25 cellular contexts compared by ENCODE assay signal in genomic region chr3:137769321-137770065, GRCh38. TPM values are rescaled to one million over a fixed set of nuclear protein-coding genes. Genes with fewer than 3 reads are reported as not detected.
A peak's percentile ranks its signal among the peaks of the same experiment; 100 is the strongest.
DNase-seq lines count a peak whose midpoint lies in the region; ATAC-seq and TF ChIP-seq lines count a peak whose summit lies in the region.
"Had no signal": no experiment of that assay in that cellular context is flagged by ENCODE, and none has a peak within 500 bp of the region (broad histone marks: within the 10 kb centered on the region; RNA-seq: fewer than 3 reads in every experiment).

No MANE protein-coding gene starts in this region.

- H3K4me3 Mint-ChIP-seq in GM23338: peak overlapping the region; percentile 83
- peak overlapping the region; percentile 81 for H3K4me3 Mint-ChIP-seq in glutamatergic neuron (ENCODE audit: unreplicated experiment)
- H3K4me3 Mint-ChIP-seq in neural progenitor cell: peak overlapping the region; percentile 46

- H3K27ac ChIP-seq in GM23338 (ENCODE audit: low read depth): no peak overlapping the region
- no peak overlapping the region for H3K27ac ChIP-seq in neural progenitor cell
- H3K27ac ChIP-seq: colonic mucosa, left lung, skin epidermis had no signal

- H3K4me1 Mint-ChIP-seq in GM23338 (peaks cover 70% of the 10 kb centered on the region), glutamatergic neuron (ENCODE audit: low read depth, unreplicated experiment) (peaks cover 12% of the 10 kb centered on the region), neural progenitor cell (peaks cover 46% of the 10 kb centered on the region)

- H3K27ac Mint-ChIP-seq in GM23338 (no peak overlapping the region), glutamatergic neuron (ENCODE audit: unreplicated experiment) (no peak overlapping the region), neural progenitor cell (no peak overlapping the region)
- H3K27ac Mint-ChIP-seq: CD4-positive, CD25-positive, alpha-beta regulatory T cell; progenitor cell of endocrine pancreas; T-cell had no signal

- no peaks in the 10 kb centered on the region; the same call in 2 of the 3 replicates for H3K9me3 Mint-ChIP-seq in GM23338
- H3K9me3 Mint-ChIP-seq in glutamatergic neuron (ENCODE audit: unreplicated experiment): peaks cover 14% of the 10 kb centered on the region
- peaks cover 2% of the 10 kb centered on the region for H3K9me3 Mint-ChIP-seq in neural progenitor cell
- H3K9me3 Mint-ChIP-seq: T-cell had no signal

- no peaks in the 10 kb centered on the region for H4K20me1 ChIP-seq in GM23338 (replicated peaks; ENCODE audit: insufficient read depth)
- H4K20me1 ChIP-seq in neural progenitor cell (ENCODE audit: low read depth): peaks cover 86% of the 10 kb centered on the region

- H2AFZ ChIP-seq in GM23338: no peak overlapping the region
- no peak overlapping the region for H2AFZ ChIP-seq in neural progenitor cell (replicated peaks)

- H3K36me3 Mint-ChIP-seq in GM23338 (ENCODE audit: low read depth) (no peaks in the 10 kb centered on the region; the same call in 2 of the 3 replicates), glutamatergic neuron (ENCODE audit: unreplicated experiment) (peaks cover 4% of the 10 kb centered on the region), neural progenitor cell (no peaks in the 10 kb centered on the region)
- H3K36me3 Mint-ChIP-seq: CD4-positive, CD25-positive, alpha-beta regulatory T cell; T-cell had no signal

- H3K9me3 ChIP-seq in neural progenitor cell (ENCODE audit: low read depth) (no peaks in the 10 kb centered on the region), BE2C (no peaks in the 10 kb centered on the region)
- H3K9me3 ChIP-seq: colonic mucosa, left lung had no signal

- no peak overlapping the region for H3K9ac ChIP-seq in neural progenitor cell

- H3K27me3 Mint-ChIP-seq in GM23338 (ENCODE audit: insufficient read depth, low read depth, poor library complexity): peaks cover 100% of the 10 kb centered on the region
- H3K27me3 Mint-ChIP-seq in glutamatergic neuron (ENCODE audit: unreplicated experiment): peaks cover 44% of the 10 kb centered on the region
- H3K27me3 Mint-ChIP-seq in neural progenitor cell (ENCODE audit: insufficient read depth, low read depth): peaks cover 89% of the 10 kb centered on the region

- H3K4me3 ChIP-seq in GM23338: peak overlapping the region; percentile 49
- peak overlapping the region; percentile 40 for H3K4me3 ChIP-seq in neural progenitor cell
- H3K4me3 ChIP-seq in BE2C (ENCODE audit: low read depth, low read length): no peak overlapping the region
- H3K4me3 ChIP-seq: colonic mucosa, left lung had no signal

- H3K27me3 ChIP-seq in GM23338 (ENCODE audit: insufficient read depth): peaks cover 99% of the 10 kb centered on the region
- peaks cover 100% of the 10 kb centered on the region for H3K27me3 ChIP-seq in neural progenitor cell
- H3K27me3 ChIP-seq in BE2C: peaks cover 99% of the 10 kb centered on the region

- H3K79me2 ChIP-seq in GM23338 (replicated peaks; ENCODE audit: insufficient read depth): no peaks in the 10 kb centered on the region
- no peaks in the 10 kb centered on the region for H3K79me2 ChIP-seq in neural progenitor cell (ENCODE audit: low read depth)

- ATAC-seq in GM23338: no peak
- ATAC-seq: T-cell had no signal

- H3F3A ChIP-seq in GM23338 (replicated peaks; ENCODE audit: low read depth) (peaks cover 38% of the 10 kb centered on the region), neural progenitor cell (ENCODE audit: low read depth) (peaks cover 51% of the 10 kb centered on the region)

- no peaks in the 10 kb centered on the region for H3K9me2 ChIP-seq in GM23338 (ENCODE audit: insufficient read depth)

- H3K4me1 ChIP-seq in GM23338 (ENCODE audit: insufficient read depth) (peaks cover 73% of the 10 kb centered on the region), neural progenitor cell (peaks cover 68% of the 10 kb centered on the region), BE2C (no peaks in the 10 kb centered on the region)
- H3K4me1 ChIP-seq: colonic mucosa had no signal

- H3K4me2 ChIP-seq in GM23338: peak overlapping the region; percentile 82
- peak overlapping the region; percentile 78 for H3K4me2 ChIP-seq in neural progenitor cell

- peak; percentile 20 for DNase-seq in ELF-1 (ENCODE audit: low read depth, low spot score)
- peak; percentile 61 for DNase-seq in GM23338 (ENCODE audit: low spot score)
- no peak for DNase-seq in glutamatergic neuron
- peak; percentile 39 for DNase-seq in neural progenitor cell (ENCODE audit: low spot score)
- no peak for DNase-seq in A172 (ENCODE audit: low spot score)
- no peak for DNase-seq in OCI-M2 (lab: John Stamatoyannopoulos, UW; ENCODE audit: unreplicated experiment)
- no peak for DNase-seq in BE2C
- DNase-seq: activated effector memory CD4-positive, alpha-beta T cell treated with anti-CD3 and anti-CD28 coated beads, Interleukin-2, amount 50 U/mL, for 16 hours; CD4-positive, CD25-positive, alpha-beta regulatory T cell; colonic mucosa; DMS 273 treated with DMSO at 0.1 percent for 48 hours; GDM1; Kasumi-1; NCI-H2029; NCI-H226; NCI-H774; SHP77 treated with DMSO at 0.1 percent for 48 hours; stimulated activated CD4-positive, alpha-beta T cell treated with anti-CD3 and anti-CD28 coated beads, Interleukin-1b, Interleukin-23, amount 100 ng/mL, for 48 hours; T-cell had no signal

- TF ChIP-seq CTCF in GM23338 (conservative IDR thresholded peaks at IDR 0.05; ENCODE audit: low read depth in 2 of 2) (no peak), glutamatergic neuron (IDR thresholded peaks at IDR 0.05; ENCODE audit: partially characterized antibody, unreplicated experiment) (no peak), neural progenitor cell (IDR thresholded peaks at IDR 0.05) (no peak), BE2C (IDR thresholded peaks at IDR 0.05; ENCODE audit: low read depth, low read length) (no peak)

- H3K36me3 ChIP-seq in GM23338 (ENCODE audit: insufficient read depth) (no peaks in the 10 kb centered on the region), neural progenitor cell (no peaks in the 10 kb centered on the region), BE2C (no peaks in the 10 kb centered on the region)
- H3K36me3 ChIP-seq: colonic mucosa, left lung had no signal

TF ChIP-seq in GM23338, 12 proteins besides CTCF, POLR2A, EP300 and RAD21:
- no peak for TF ChIP-seq NANOG (IDR thresholded peaks at IDR 0.05; ENCODE audit: borderline replicate concordance)
- no peak for TF ChIP-seq JUNB (IDR thresholded peaks at IDR 0.05; ENCODE audit: unreplicated experiment)
- no peak for TF ChIP-seq EZH2phosphoT487 (IDR thresholded peaks at IDR 0.05; ENCODE audit: unreplicated experiment)
- TF ChIP-seq, protein P1, sequence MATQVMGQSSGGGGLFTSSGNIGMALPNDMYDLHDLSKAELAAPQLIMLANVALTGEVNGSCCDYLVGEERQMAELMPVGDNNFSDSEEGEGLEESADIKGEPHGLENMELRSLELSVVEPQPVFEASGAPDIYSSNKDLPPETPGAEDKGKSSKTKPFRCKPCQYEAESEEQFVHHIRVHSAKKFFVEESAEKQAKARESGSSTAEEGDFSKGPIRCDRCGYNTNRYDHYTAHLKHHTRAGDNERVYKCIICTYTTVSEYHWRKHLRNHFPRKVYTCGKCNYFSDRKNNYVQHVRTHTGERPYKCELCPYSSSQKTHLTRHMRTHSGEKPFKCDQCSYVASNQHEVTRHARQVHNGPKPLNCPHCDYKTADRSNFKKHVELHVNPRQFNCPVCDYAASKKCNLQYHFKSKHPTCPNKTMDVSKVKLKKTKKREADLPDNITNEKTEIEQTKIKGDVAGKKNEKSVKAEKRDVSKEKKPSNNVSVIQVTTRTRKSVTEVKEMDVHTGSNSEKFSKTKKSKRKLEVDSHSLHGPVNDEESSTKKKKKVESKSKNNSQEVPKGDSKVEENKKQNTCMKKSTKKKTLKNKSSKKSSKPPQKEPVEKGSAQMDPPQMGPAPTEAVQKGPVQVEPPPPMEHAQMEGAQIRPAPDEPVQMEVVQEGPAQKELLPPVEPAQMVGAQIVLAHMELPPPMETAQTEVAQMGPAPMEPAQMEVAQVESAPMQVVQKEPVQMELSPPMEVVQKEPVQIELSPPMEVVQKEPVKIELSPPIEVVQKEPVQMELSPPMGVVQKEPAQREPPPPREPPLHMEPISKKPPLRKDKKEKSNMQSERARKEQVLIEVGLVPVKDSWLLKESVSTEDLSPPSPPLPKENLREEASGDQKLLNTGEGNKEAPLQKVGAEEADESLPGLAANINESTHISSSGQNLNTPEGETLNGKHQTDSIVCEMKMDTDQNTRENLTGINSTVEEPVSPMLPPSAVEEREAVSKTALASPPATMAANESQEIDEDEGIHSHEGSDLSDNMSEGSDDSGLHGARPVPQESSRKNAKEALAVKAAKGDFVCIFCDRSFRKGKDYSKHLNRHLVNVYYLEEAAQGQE (IDR thresholded peaks at IDR 0.05; ENCODE audit: unreplicated experiment): no peak
- TF ChIP-seq POLR2AphosphoS5 (IDR thresholded peaks at IDR 0.05; ENCODE audit: low read depth): no peak
- peak; percentile 93 for TF ChIP-seq EZH2 (IDR thresholded peaks at IDR 0.05; ENCODE audit: low read depth, unreplicated experiment)
- no peak for TF ChIP-seq ZNF331 (CRISPR knock-in tag; IDR thresholded peaks at IDR 0.05; ENCODE audit: low read depth)
- TF ChIP-seq CREB1 (CRISPR knock-in tag; IDR thresholded peaks at IDR 0.05; ENCODE audit: low read depth): no peak

RNA-seq across cellular contexts. Expression of gene SOX14, which starts 5.4 kb away (rescaled TPM):
- total RNA-seq in GM23338 (2014; rRNA removed; shearing (Covaris generic)): 0.23 TPM in 1 of 2 replicates, not detected in the other
- 0.39 TPM in 1 of 2 replicates, not detected in the other for polyA plus RNA-seq in GM23338 (2016; fragmentation: Nextera tagmentation; extraction: Ambion mirVana)
- total RNA-seq in glutamatergic neuron (ENCODE audit: unreplicated experiment) (not detected), neural progenitor cell (ENCODE audit: low replicate concordance) (not detected in 2 replicates)
- total RNA-seq in A172 (2014; rRNA removed; shearing (Covaris generic)): not detected in 2 replicates
- not detected for polyA plus RNA-seq in BE2C (2012; ENCODE audit: insufficient read depth, insufficient read length, low read depth)
- total RNA-seq: bronchial epithelial cell; CD4-positive, CD25-positive, alpha-beta regulatory T cell; colonic mucosa; fibroblast of lung; left lung; progenitor cell of endocrine pancreas; T-cell had no signal
- polyA plus RNA-seq: CD4-positive, CD25-positive, alpha-beta regulatory T cell; fibroblast of lung; neural cell had no signal

Comparison
In these comparisons a context has a peak if more than half of its experiments do, and no peak if none do; other contexts are left out.
1. DNase-seq: peak in ELF-1 (single experiment), GM23338 (single experiment) and neural progenitor cell (single experiment); none in glutamatergic neuron (single experiment), A172 (single experiment), OCI-M2 (single experiment) and BE2C (single experiment).
2. Peak in every context shown above with its lines, with median percentiles within 50 percentile points of each other: H3K4me3 Mint-ChIP-seq.